Comparison of ENCODE assay signal across 9 cellular contexts in genomic region chr6:43972915-43973304, GRCh38.
DNase-seq lines count a peak whose midpoint lies in the region; ATAC-seq and TF ChIP-seq lines count a peak whose summit lies in the region.
"Had no signal": no experiment of that assay in that cellular context is flagged by ENCODE, and none has a peak within 500 bp of the region (broad histone marks: within the 10 kb centered on the region; RNA-seq: fewer than 3 reads in every experiment).

No MANE protein-coding gene starts in this region.

- ATAC-seq in RWPE2 (ENCODE audit: low read depth) (peak; percentile 63), GM21526 (IDR thresholded peaks at IDR 0.05; ENCODE audit: low FRiP score, unreplicated experiment) (no peak)

- peaks cover 7% of the 10 kb centered on the region for H3K27me3 Mint-ChIP-seq in osteocyte (ENCODE audit: unreplicated experiment)

- peaks cover 29% of the 10 kb centered on the region for H3K4me1 Mint-ChIP-seq in osteocyte (ENCODE audit: unreplicated experiment)

- H3K4me3 Mint-ChIP-seq in osteocyte (ENCODE audit: unreplicated experiment), result no peak overlapping the region

- H3K27ac ChIP-seq in RWPE2 (ENCODE audit: poor library complexity, severe bottlenecking), result peak overlapping the region; percentile 83
- H3K27ac ChIP-seq: HL-60 had no signal

- H3K36me3 ChIP-seq in RWPE2 (ENCODE audit: low read depth), result no peaks in the 10 kb centered on the region

- H3K4me3 ChIP-seq in RWPE2 (ENCODE audit: severe bottlenecking) (no peak overlapping the region), fibroblast of the aortic adventitia (ENCODE audit: low read depth, low read length) (no peak overlapping the region)

- H3K9me3 ChIP-seq in RWPE2 (ENCODE audit: severe bottlenecking), result peaks cover 2% of the 10 kb centered on the region

- peaks cover 43% of the 10 kb centered on the region for H3K4me1 ChIP-seq in RWPE2 (ENCODE audit: insufficient read depth, poor library complexity, severe bottlenecking)

- H3K9me3 Mint-ChIP-seq in osteocyte (ENCODE audit: unreplicated experiment), result peaks cover 6% of the 10 kb centered on the region

- no peak for TF ChIP-seq CTCF in RWPE2 (IDR thresholded peaks at IDR 0.05; ENCODE audit: poor library complexity, severe bottlenecking)
- TF ChIP-seq CTCF in fibroblast of the aortic adventitia (IDR thresholded peaks at IDR 0.05; ENCODE audit: insufficient read depth, low read length), result no peak
- TF ChIP-seq CTCF in osteocyte (IDR thresholded peaks at IDR 0.05), result no peak

- DNase-seq in Ammon's horn (ENCODE audit: low spot score), result peak; percentile 82
- DNase-seq in RWPE2 (ENCODE audit: low spot score), result peak; percentile 67
- peak; percentile 97 for DNase-seq in fibroblast of the aortic adventitia (ENCODE audit: low read depth)
- DNase-seq in osteocyte (ENCODE audit: extremely low spot score, unreplicated experiment), result peak; percentile 87
- no peak for DNase-seq in COLO668 (lab: John Stamatoyannopoulos, UW; ENCODE audit: unreplicated experiment)
- DNase-seq in Kasumi-1 (lab: John Stamatoyannopoulos, UW), result no peak
- no peak for DNase-seq in stimulated activated CD4-positive, alpha-beta T cell treated with anti-CD3 and anti-CD28 coated beads, Interleukin-15, amount 100 ng/mL, for 24 hours

- peak overlapping the region; percentile 70 for H3K27ac Mint-ChIP-seq in osteocyte (ENCODE audit: unreplicated experiment)

- H3K27me3 ChIP-seq in RWPE2 (ENCODE audit: insufficient read depth, poor library complexity, severe bottlenecking), result no peaks in the 10 kb centered on the region

- H3K36me3 Mint-ChIP-seq in osteocyte (ENCODE audit: unreplicated experiment), result no peaks in the 10 kb centered on the region

Comparison
In these comparisons a context has a peak if more than half of its experiments do, and no peak if none do; other contexts are left out.
1. DNase-seq: peak in Ammon's horn (single experiment), RWPE2 (single experiment), fibroblast of the aortic adventitia (single experiment) and osteocyte (single experiment); none in COLO668 (single experiment), Kasumi-1 (0 of 2) and stimulated activated CD4-positive, alpha-beta T cell treated with anti-CD3 and anti-CD28 coated beads, Interleukin-15, amount 100 ng/mL, for 24 hours (single experiment).